ENCODE assay signal across 21 cellular contexts in genomic region chr17:69637399-69638165, GRCh38.
DNase-seq lines count a peak whose midpoint lies in the region; ATAC-seq and TF ChIP-seq lines count a peak whose summit lies in the region.
"Had no signal": no experiment of that assay in that cellular context is flagged by ENCODE, and none has a peak within 500 bp of the region (broad histone marks: within the 10 kb centered on the region; RNA-seq: fewer than 3 reads in every experiment).

No MANE protein-coding gene starts in this region.

- intact Hi-C loops in Calu3 (cut with micrococcal nuclease; ENCODE audit: unreplicated experiment): no loop called here

- H3K4me1 Mint-ChIP-seq in HFFc6 (ENCODE audit: low read depth): peaks cover 35% of the 10 kb centered on the region
- no peaks in the 10 kb centered on the region for H3K4me1 Mint-ChIP-seq in Calu3 (ENCODE audit: low read depth, unreplicated experiment)
- H3K4me1 Mint-ChIP-seq: naive thymus-derived CD4-positive, alpha-beta T cell; stimulated activated effector memory CD8-positive, alpha-beta T cell treated with anti-CD3 and anti-CD28 coated beads, Interleukin-12 subunit alpha, Interleukin-12 subunit beta, amount 100 ng/mL, for 72 hours had no signal

- no peak overlapping the region for H3K4me3 ChIP-seq in choroid plexus epithelial cell (ENCODE audit: low read depth, low read length)
- H3K4me3 ChIP-seq: cardiac muscle cell, SK-N-MC, upper lobe of left lung had no signal

- H3K27ac Mint-ChIP-seq in HFFc6 (peak overlapping the region; percentile 90), Calu3 (ENCODE audit: unreplicated experiment) (no peak overlapping the region)
- H3K27ac Mint-ChIP-seq: naive thymus-derived CD4-positive, alpha-beta T cell; stimulated activated effector memory CD8-positive, alpha-beta T cell treated with anti-CD3 and anti-CD28 coated beads, Interleukin-12 subunit alpha, Interleukin-12 subunit beta, amount 100 ng/mL, for 72 hours had no signal

- H3K4me3 Mint-ChIP-seq in HFFc6: peak overlapping the region; percentile 68
- no peak overlapping the region for H3K4me3 Mint-ChIP-seq in Calu3 (ENCODE audit: low read depth, unreplicated experiment)
- H3K4me3 Mint-ChIP-seq: naive thymus-derived CD4-positive, alpha-beta T cell; stimulated activated effector memory CD8-positive, alpha-beta T cell treated with anti-CD3 and anti-CD28 coated beads, Interleukin-12 subunit alpha, Interleukin-12 subunit beta, amount 100 ng/mL, for 72 hours had no signal

- BruUV-seq in Calu3 (replicated peaks; lab: Mats Ljungman, UMichigan): no TSS peak

- TF ChIP-seq CTCF in HFFc6 (IDR thresholded peaks at IDR 0.05) (no peak), choroid plexus epithelial cell (conservative IDR thresholded peaks at IDR 0.05; ENCODE audit: low read depth, low read length) (no peak), Calu3 (IDR thresholded peaks at IDR 0.05; ENCODE audit: unreplicated experiment) (no peak)

- no peak for ATAC-seq in HG03520 (IDR thresholded peaks at IDR 0.05; ENCODE audit: unreplicated experiment)
- ATAC-seq: left colon; naive thymus-derived CD4-positive, alpha-beta T cell; stimulated activated effector memory CD8-positive, alpha-beta T cell treated with anti-CD3 and anti-CD28 coated beads, Interleukin-12 subunit alpha, Interleukin-12 subunit beta, amount 100 ng/mL, for 72 hours had no signal

- CTCF ChIA-PET in Calu3 (lab: Charles Lee): interaction anchor here (0.7 kb wide), 1 partner anchor 49 kb away, joined by 3 read pairs; no protein-coding TSS in a partner anchor

- H3K9me3 Mint-ChIP-seq in HFFc6 (peaks cover 3% of the 10 kb centered on the region; the same call in 1 of the 2 replicates), Calu3 (ENCODE audit: low read depth, unreplicated experiment) (peaks cover 14% of the 10 kb centered on the region)
- H3K9me3 Mint-ChIP-seq: stimulated activated effector memory CD8-positive, alpha-beta T cell treated with anti-CD3 and anti-CD28 coated beads, Interleukin-12 subunit alpha, Interleukin-12 subunit beta, amount 100 ng/mL, for 72 hours had no signal

- H3K27me3 Mint-ChIP-seq in HFFc6 (ENCODE audit: insufficient read depth) (no peaks in the 10 kb centered on the region; the same call in 1 of the 2 replicates), Calu3 (ENCODE audit: unreplicated experiment) (no peaks in the 10 kb centered on the region)
- H3K27me3 Mint-ChIP-seq: naive thymus-derived CD4-positive, alpha-beta T cell had no signal

- DNase-seq in AG08395 (ENCODE audit: low spot score) (peak; percentile 80), HFFc6 (peak; percentile 76), choroid plexus epithelial cell (ENCODE audit: low read depth) (peak; percentile 16), myocyte (ENCODE audit: low read depth) (peak; percentile 95), Calu3 (no peak), NCI-H226 (no peak), NCI-H526 treated with DMSO at 0.1 percent for 48 hours (lab: John Stamatoyannopoulos, UW) (no peak)
- DNase-seq: activated gamma-delta T cell treated with Interleukin-2 at 50 U/mL for 16 hours; H7; KG1; left colon; naive thymus-derived CD4-positive, alpha-beta T cell; NCI-H1436 treated with DMSO at 0.1 percent for 48 hours; NCI-H345; stimulated activated CD4-positive, alpha-beta T cell treated with anti-CD3 and anti-CD28 coated beads, Interleukin-4, amount 100 ng/mL, for 24 hours; upper lobe of left lung; WERI-Rb-1 had no signal

- H3K36me3 Mint-ChIP-seq in HFFc6 (ENCODE audit: low read depth) (no peaks in the 10 kb centered on the region), Calu3 (ENCODE audit: insufficient read depth, unreplicated experiment) (no peaks in the 10 kb centered on the region)
- H3K36me3 Mint-ChIP-seq: naive thymus-derived CD4-positive, alpha-beta T cell; stimulated activated effector memory CD8-positive, alpha-beta T cell treated with anti-CD3 and anti-CD28 coated beads, Interleukin-12 subunit alpha, Interleukin-12 subunit beta, amount 100 ng/mL, for 72 hours had no signal

Comparison
In these comparisons a context has a peak if more than half of its experiments do, and no peak if none do; other contexts are left out.
1. DNase-seq: peak in AG08395 (single experiment), HFFc6 (single experiment), choroid plexus epithelial cell (single experiment) and myocyte (single experiment); none in Calu3 (single experiment), NCI-H226 (single experiment) and NCI-H526 treated with DMSO at 0.1 percent for 48 hours (single experiment).